10 cellular contexts compared by ENCODE assay signal in genomic region chr9:98995059-98995665, GRCh38. TPM values are rescaled to one million over a fixed set of nuclear protein-coding genes. Genes with fewer than 3 reads are reported as not detected.
DNase-seq lines count a peak whose midpoint lies in the region; ATAC-seq and TF ChIP-seq lines count a peak whose summit lies in the region.
"Had no signal": no experiment of that assay in that cellular context is flagged by ENCODE, and none has a peak within 500 bp of the region (broad histone marks: within the 10 kb centered on the region; RNA-seq: fewer than 3 reads in every experiment).

No MANE protein-coding gene starts in this region.

- H3K36me3 Mint-ChIP-seq in endodermal cell (ENCODE audit: low read depth), result no peaks in the 10 kb centered on the region
- H3K36me3 Mint-ChIP-seq in activated CD4-positive, alpha-beta T cell treated with anti-CD3 and anti-CD28 coated beads, Interleukin-2, amount 10 ng/mL, durations not matched to agents 7 days and 5 days (ENCODE audit: low read depth), result no peaks in the 10 kb centered on the region

- H3K9me3 ChIP-seq in endodermal cell (ENCODE audit: control insufficient read depth, low read length) (peaks cover 29% of the 10 kb centered on the region), tibial artery (no peaks in the 10 kb centered on the region)

- no peak overlapping the region for H3K4me3 ChIP-seq in endodermal cell (ENCODE audit: low read length)
- no peak overlapping the region for H3K4me3 ChIP-seq in mesendoderm (ENCODE audit: low read length)
- H3K4me3 ChIP-seq in tibial artery, result no peak overlapping the region

- no peak overlapping the region for H2AK5ac ChIP-seq in mesendoderm (ENCODE audit: low read length)

- no peak overlapping the region for H3K23ac ChIP-seq in mesendoderm (ENCODE audit: low read length)

- peaks cover 33% of the 10 kb centered on the region for H3K9me3 Mint-ChIP-seq in endodermal cell
- peaks cover 4% of the 10 kb centered on the region for H3K9me3 Mint-ChIP-seq in activated CD4-positive, alpha-beta T cell treated with anti-CD3 and anti-CD28 coated beads, Interleukin-2, amount 10 ng/mL, durations not matched to agents 7 days and 5 days
- H3K9me3 Mint-ChIP-seq: nephron had no signal

- H3K4ac ChIP-seq in mesendoderm (ENCODE audit: low read depth, low read length), result no peak overlapping the region

- H3K27ac ChIP-seq in endodermal cell (ENCODE audit: low read depth, low read length) (no peak overlapping the region), mesendoderm (ENCODE audit: low read depth, low read length) (no peak overlapping the region), tibial artery (peak overlapping the region; percentile 83 to 85)

- no peak overlapping the region for H3K4me3 Mint-ChIP-seq in endodermal cell
- H3K4me3 Mint-ChIP-seq in activated CD4-positive, alpha-beta T cell treated with anti-CD3 and anti-CD28 coated beads, Interleukin-2, amount 10 ng/mL, durations not matched to agents 7 days and 5 days, result no peak overlapping the region
- H3K4me3 Mint-ChIP-seq: brain, nephron had no signal

- H2BK5ac ChIP-seq in mesendoderm (ENCODE audit: low read length), result no peak overlapping the region

- H2BK120ac ChIP-seq in mesendoderm (ENCODE audit: low read depth, low read length), result no peak overlapping the region

- H3K27me3 ChIP-seq in endodermal cell (ENCODE audit: control insufficient read depth, insufficient read depth, low read length, poor library complexity, severe bottlenecking) (no peaks in the 10 kb centered on the region), mesendoderm (ENCODE audit: insufficient read depth, low read length, poor library complexity) (no peaks in the 10 kb centered on the region), tibial artery (no peaks in the 10 kb centered on the region)

- peaks cover 6% of the 10 kb centered on the region for H3K4me1 Mint-ChIP-seq in endodermal cell
- peaks cover 5% of the 10 kb centered on the region for H3K4me1 Mint-ChIP-seq in activated CD4-positive, alpha-beta T cell treated with anti-CD3 and anti-CD28 coated beads, Interleukin-2, amount 10 ng/mL, durations not matched to agents 7 days and 5 days

- no peak overlapping the region for H2BK15ac ChIP-seq in mesendoderm (replicated peaks; ENCODE audit: low read depth)

- H3K27me3 Mint-ChIP-seq in endodermal cell (ENCODE audit: insufficient read depth), result peaks cover 21% of the 10 kb centered on the region
- peaks cover 14% of the 10 kb centered on the region for H3K27me3 Mint-ChIP-seq in activated CD4-positive, alpha-beta T cell treated with anti-CD3 and anti-CD28 coated beads, Interleukin-2, amount 10 ng/mL, durations not matched to agents 7 days and 5 days

- DNase-seq in M059J (ENCODE audit: low read depth) (peak; percentile 53), endodermal cell (peak; percentile 28), mesendoderm (no peak), tibial artery (peak; percentile 72 to 94), NCI-H1436 (lab: John Stamatoyannopoulos, UW) (no peak)
- DNase-seq in activated CD4-positive, alpha-beta T cell treated with anti-CD3 and anti-CD28 coated beads, Interleukin-2, amount 10 ng/mL, durations not matched to agents 7 days and 5 days, result no peak
- DNase-seq: activated T-cell treated with anti-CD3 and anti-CD28 coated beads, Interleukin-2, amount 50 U/mL, for 1 hour had no signal

- no peak overlapping the region for H3K27ac Mint-ChIP-seq in endodermal cell
- H3K27ac Mint-ChIP-seq in activated CD4-positive, alpha-beta T cell treated with anti-CD3 and anti-CD28 coated beads, Interleukin-2, amount 10 ng/mL, durations not matched to agents 7 days and 5 days, result no peak overlapping the region

- peak overlapping the region; percentile 31 for H3K56ac ChIP-seq in mesendoderm (ENCODE audit: low read length)

- no peaks in the 10 kb centered on the region for H3K79me1 ChIP-seq in mesendoderm (ENCODE audit: low read length)

- no peak overlapping the region for H3K18ac ChIP-seq in mesendoderm (ENCODE audit: low read length)

- intact Hi-C loops in tibial artery (cut with DNase I; ENCODE audit: low total_unique reads), result loop anchor here (5.0 kb wide), 1 partner anchor 133 kb away; no protein-coding TSS in a partner anchor

- H4K5ac ChIP-seq in mesendoderm (ENCODE audit: low read length), result no peak overlapping the region

- H3K4me1 ChIP-seq in endodermal cell (ENCODE audit: control insufficient read depth, insufficient read depth, low read length) (no peaks in the 10 kb centered on the region), mesendoderm (ENCODE audit: control insufficient read depth, low read depth, low read length) (peaks cover 3% of the 10 kb centered on the region), tibial artery (peaks cover 0 to 84% (median 67%) of the 10 kb centered on the region in 4 donors)

- 88 to 94% methylated on average over 1 to 3 of the region's 3 CpGs for WGBS in endodermal cell (ENCODE audit: insufficient coverage in 1 of 2, insufficient read length in 1 of 2), 2 experiments
- no CpG with 5 or more reads among the region's 3 CpGs for WGBS in mesendoderm (ENCODE audit: extremely low coverage, insufficient coverage, low lambda C conversion rate)

- H3K9ac ChIP-seq in endodermal cell (ENCODE audit: extremely low read depth, low read length, poor library complexity, severe bottlenecking) (no peak overlapping the region), mesendoderm (ENCODE audit: low read length) (no peak overlapping the region)

- CTCF ChIA-PET in activated CD4-positive, alpha-beta T cell treated with anti-CD3 and anti-CD28 coated beads, Interleukin-2, amount 10 ng/mL, durations not matched to agents 7 days and 5 days (lab: Charles Lee), result interaction anchor here (1.4 to 1.5 kb wide), 2 partner anchors 8 to 9 kb away, joined by 3 to 4 read pairs; no protein-coding TSS in a partner anchor

- no peaks in the 10 kb centered on the region for H3K79me2 ChIP-seq in mesendoderm (ENCODE audit: control insufficient read depth, insufficient read depth, low read length)

- H3K36me3 ChIP-seq in endodermal cell (ENCODE audit: control insufficient read depth, insufficient read depth, low read length) (no peaks in the 10 kb centered on the region), mesendoderm (ENCODE audit: control insufficient read depth, insufficient read depth, low read length) (no peaks in the 10 kb centered on the region), tibial artery (no peaks in the 10 kb centered on the region)

- POLR2A ChIA-PET in activated CD4-positive, alpha-beta T cell treated with anti-CD3 and anti-CD28 coated beads, Interleukin-2, amount 10 ng/mL, durations not matched to agents 7 days and 5 days (lab: Charles Lee), result no interaction called here

- TF ChIP-seq CTCF in endodermal cell (conservative IDR thresholded peaks at IDR 0.05) (no peak), tibial artery (IDR thresholded peaks at IDR 0.05) (no peak)

- no peak overlapping the region for H4K8ac ChIP-seq in mesendoderm (ENCODE audit: low read depth, low read length)

- ATAC-seq in GM21360 (IDR thresholded peaks at IDR 0.05; ENCODE audit: unreplicated experiment), result no peak

- H3K4me2 ChIP-seq in mesendoderm (ENCODE audit: low read length), result no peak overlapping the region

RNA-seq across cellular contexts. Expression of gene COL15A1, which starts 51.5 kb away (rescaled TPM):
- 2.9 and 4.2 TPM in 2 replicates for total RNA-seq in M059J (2014; rRNA removed; shearing (Covaris generic))
- total RNA-seq in endodermal cell, result under 1 TPM in 1 of 2 donors, not detected in 1; 0.27 TPM
- 0.39 TPM for polyA plus RNA-seq in endodermal cell (2013, experiment 1 of 2)
- polyA plus RNA-seq in endodermal cell (2013, experiment 2 of 2), result 0.33 TPM
- polyA plus RNA-seq in mesendoderm (2013, experiment 1 of 2), result 0.22 TPM
- polyA plus RNA-seq in mesendoderm (2013, experiment 2 of 2), result 0.32 TPM
- total RNA-seq in activated CD4-positive, alpha-beta T cell treated with anti-CD3 and anti-CD28 coated beads, Interleukin-2, amount 10 ng/mL, durations not matched to agents 7 days and 5 days, result under 1 TPM; 0.07 to 0.12 TPM

Comparison
In these comparisons a context has a peak if more than half of its experiments do, and no peak if none do; other contexts are left out.
1. DNase-seq: peak in M059J (single experiment), endodermal cell (single experiment) and tibial artery (2 of 2); none in mesendoderm (single experiment), NCI-H1436 (single experiment) and activated CD4-positive, alpha-beta T cell treated with anti-CD3 and anti-CD28 coated beads, Interleukin-2, amount 10 ng/mL, durations not matched to agents 7 days and 5 days (single experiment).
2. H3K27ac ChIP-seq: peak in tibial artery (2 of 2); none in endodermal cell (single experiment) and mesendoderm (single experiment).